Comparison of ENCODE assay signal across 11 cellular contexts in the genomic region with DNA sequence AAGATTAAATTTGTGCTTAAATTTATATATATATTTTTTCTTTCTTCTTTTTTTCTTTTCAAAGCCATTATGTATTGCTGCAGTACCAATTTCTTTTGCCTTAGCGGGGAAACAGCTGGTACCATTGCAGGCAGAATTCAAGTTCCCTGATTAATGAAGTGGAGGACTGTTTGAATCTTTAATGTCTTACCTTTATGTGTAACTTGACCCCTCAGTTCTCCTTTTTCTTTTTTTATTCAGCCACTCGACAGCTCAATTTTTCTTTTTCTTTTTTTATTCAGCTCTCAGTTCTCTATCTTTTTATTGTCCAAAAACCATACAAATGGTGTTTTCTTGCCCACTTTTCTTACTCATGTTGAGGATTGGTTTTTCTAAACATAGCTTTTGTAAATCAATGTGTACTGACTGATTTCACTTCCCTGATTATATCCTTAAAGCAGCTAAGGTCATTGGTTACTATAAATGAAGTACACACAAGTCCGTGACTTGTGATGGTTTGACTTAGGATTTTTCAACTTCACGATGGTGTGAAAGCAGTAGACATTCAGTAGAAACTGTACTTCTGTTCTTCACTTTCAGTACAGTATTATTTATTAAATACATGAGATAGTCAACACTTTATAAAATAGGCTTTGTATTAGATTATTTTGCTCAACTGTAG. TPM values are rescaled to one million over a fixed set of nuclear protein-coding genes. Genes with fewer than 3 reads are reported as not detected.
A peak's percentile ranks its signal among the peaks of the same experiment; 100 is the strongest.
DNase-seq lines count a peak whose midpoint lies in the region; ATAC-seq and TF ChIP-seq lines count a peak whose summit lies in the region.
"Had no signal": no experiment of that assay in that cellular context is flagged by ENCODE, and none has a peak within 500 bp of the region (broad histone marks: within the 10 kb centered on the region; RNA-seq: fewer than 3 reads in every experiment).

No MANE protein-coding gene starts in this region.

- peaks cover 22% of the 10 kb centered on the region for H3K36me3 Mint-ChIP-seq in activated CD8-positive, alpha-beta memory T cell treated with anti-CD3 and anti-CD28 coated beads, Interleukin-2, amount 10 ng/mL, durations not matched to agents 7 days and 5 days

- H3K27me3 ChIP-seq in gastrocnemius medialis: no peaks in the 10 kb centered on the region

- H3K4me1 ChIP-seq in gastrocnemius medialis: peaks cover 27 to 31% of the 10 kb centered on the region in 2 donors
- H3K4me1 ChIP-seq: A549 had no signal

- no peaks in the 10 kb centered on the region for H3K9me3 Mint-ChIP-seq in activated CD8-positive, alpha-beta memory T cell treated with anti-CD3 and anti-CD28 coated beads, Interleukin-2, amount 10 ng/mL, durations not matched to agents 7 days and 5 days (ENCODE audit: low read depth)
- H3K9me3 Mint-ChIP-seq: GM23338 had no signal

- TF ChIP-seq CTCF in gastrocnemius medialis (IDR thresholded peaks at IDR 0.05 in 4 of 5, conservative IDR thresholded peaks at IDR 0.05 in 1 of 5): no peak

- CTCF ChIA-PET in activated CD8-positive, alpha-beta memory T cell treated with anti-CD3 and anti-CD28 coated beads, Interleukin-2, amount 10 ng/mL, durations not matched to agents 7 days and 5 days (lab: Charles Lee): interaction anchor here (1.8 kb wide), 1 partner anchor 22 kb away, joined by 5 read pairs; the partner anchor contains the start of gene ATP2C1

- H3K36me3 ChIP-seq in gastrocnemius medialis: no peaks in the 10 kb centered on the region

- peak overlapping the region; percentile 3 for H3K27ac Mint-ChIP-seq in activated CD8-positive, alpha-beta memory T cell treated with anti-CD3 and anti-CD28 coated beads, Interleukin-2, amount 10 ng/mL, durations not matched to agents 7 days and 5 days
- H3K27ac Mint-ChIP-seq: GM23338 had no signal

- H3K27ac ChIP-seq in gastrocnemius medialis: peak overlapping the region; percentile 60 to 75 (median 67)
- H3K27ac ChIP-seq: A549 had no signal

- in situ Hi-C loops in gastrocnemius medialis (cut with MboI; ENCODE audit: low sequenced_read_pairs in 4 of 4): no loop called here

- intact Hi-C loops in gastrocnemius medialis (cut with DNase I; ENCODE audit: low total_unique reads): no loop called here

- ATAC-seq in activated CD8-positive, alpha-beta memory T cell treated with anti-CD3 and anti-CD28 coated beads, Interleukin-2, amount 10 ng/mL, durations not matched to agents 7 days and 5 days: no peak
- ATAC-seq in GM21717 (IDR thresholded peaks at IDR 0.05; ENCODE audit: unreplicated experiment) (peak; percentile 86), HG03457 (IDR thresholded peaks at IDR 0.05; ENCODE audit: unreplicated experiment) (peak; percentile 65), gastrocnemius medialis (no peak), GM18873 (IDR thresholded peaks at IDR 0.05; ENCODE audit: low FRiP score, unreplicated experiment) (no peak)
- ATAC-seq: A549, GM23338 had no signal

- H3K9me3 ChIP-seq in gastrocnemius medialis: no peaks in the 10 kb centered on the region
- H3K9me3 ChIP-seq: A549 had no signal

- no peak for TF ChIP-seq POLR2A in gastrocnemius medialis (IDR thresholded peaks at IDR 0.05)

- H3K4me3 Mint-ChIP-seq in activated CD8-positive, alpha-beta memory T cell treated with anti-CD3 and anti-CD28 coated beads, Interleukin-2, amount 10 ng/mL, durations not matched to agents 7 days and 5 days: no peak overlapping the region
- H3K4me3 Mint-ChIP-seq: GM23338 had no signal

- H3K27me3 Mint-ChIP-seq in activated CD8-positive, alpha-beta memory T cell treated with anti-CD3 and anti-CD28 coated beads, Interleukin-2, amount 10 ng/mL, durations not matched to agents 7 days and 5 days: no peaks in the 10 kb centered on the region

- no peak overlapping the region for H3K4me3 ChIP-seq in gastrocnemius medialis
- H3K4me3 ChIP-seq: A549, GM23338 had no signal

- H3K4me1 Mint-ChIP-seq in activated CD8-positive, alpha-beta memory T cell treated with anti-CD3 and anti-CD28 coated beads, Interleukin-2, amount 10 ng/mL, durations not matched to agents 7 days and 5 days: peaks cover 8% of the 10 kb centered on the region

- DNase-seq in activated CD8-positive, alpha-beta memory T cell treated with anti-CD3 and anti-CD28 coated beads, Interleukin-2, amount 10 ng/mL, durations not matched to agents 7 days and 5 days: no peak
- no peak for DNase-seq in activated CD8-positive, alpha-beta memory T cell treated with anti-CD3 and anti-CD28 coated beads for 24 hours
- DNase-seq in gastrocnemius medialis (no peak), T-helper 1 cell (no peak), NCI-H345 treated with DMSO at 0.1 percent for 48 hours (lab: John Stamatoyannopoulos, UW; ENCODE audit: unreplicated experiment) (no peak)
- DNase-seq: NCI-H446 treated with DMSO at 0.1 percent for 48 hours had no signal

RNA-seq across cellular contexts. Expression of gene ATP2C1, which starts 22.8 kb away (rescaled TPM):
- 10 to 100 TPM; 64.0 to 65.7 TPM for total RNA-seq in activated CD8-positive, alpha-beta memory T cell treated with anti-CD3 and anti-CD28 coated beads, Interleukin-2, amount 10 ng/mL, durations not matched to agents 7 days and 5 days
- 10 to 100 TPM; 25.1 to 41.7 (median 26.4) TPM for total RNA-seq in gastrocnemius medialis

Comparison
In these comparisons a context has a peak if more than half of its experiments do, and no peak if none do; other contexts are left out.
1. ATAC-seq: peak in GM21717 (single experiment) and HG03457 (single experiment); none in activated CD8-positive, alpha-beta memory T cell treated with anti-CD3 and anti-CD28 coated beads, Interleukin-2, amount 10 ng/mL, durations not matched to agents 7 days and 5 days (single experiment), gastrocnemius medialis (0 of 2) and GM18873 (single experiment).